Comparison of ENCODE assay signal across 2 cellular contexts in genomic region chr9:36193049-36193448, GRCh38.
TF ChIP-seq lines count a peak whose summit lies in the region.

No MANE protein-coding gene starts in this region.

TF ChIP-seq in HCT116, 20 proteins besides CTCF, POLR2A, EP300 and RAD21:
- TF ChIP-seq ZNF274 (IDR thresholded peaks at IDR 0.05; ENCODE audit: low read depth, low read length) (no peak), EGR1 (IDR thresholded peaks at IDR 0.05; ENCODE audit: low read depth) (no peak)

TF ChIP-seq in GM12878, 131 proteins besides CTCF, POLR2A, EP300 and RAD21:
- TF ChIP-seq CHD4 (IDR thresholded peaks at IDR 0.05) (no peak), GATAD2B (conservative IDR thresholded peaks at IDR 0.05; ENCODE audit: low read depth) (no peak), SIN3A (IDR thresholded peaks at IDR 0.05; ENCODE audit: low read depth, low read length) (no peak), SP1 (IDR thresholded peaks at IDR 0.05; ENCODE audit: low read depth, low read length) (no peak), MYC (IDR thresholded peaks at IDR 0.05; ENCODE audit: insufficient read depth, insufficient read length, insufficient replicate concordance, low read length, severe bottlenecking) (no peak), RB1 (IDR thresholded peaks at IDR 0.05; ENCODE audit: borderline replicate concordance) (no peak)
- TF ChIP-seq, protein P1, sequence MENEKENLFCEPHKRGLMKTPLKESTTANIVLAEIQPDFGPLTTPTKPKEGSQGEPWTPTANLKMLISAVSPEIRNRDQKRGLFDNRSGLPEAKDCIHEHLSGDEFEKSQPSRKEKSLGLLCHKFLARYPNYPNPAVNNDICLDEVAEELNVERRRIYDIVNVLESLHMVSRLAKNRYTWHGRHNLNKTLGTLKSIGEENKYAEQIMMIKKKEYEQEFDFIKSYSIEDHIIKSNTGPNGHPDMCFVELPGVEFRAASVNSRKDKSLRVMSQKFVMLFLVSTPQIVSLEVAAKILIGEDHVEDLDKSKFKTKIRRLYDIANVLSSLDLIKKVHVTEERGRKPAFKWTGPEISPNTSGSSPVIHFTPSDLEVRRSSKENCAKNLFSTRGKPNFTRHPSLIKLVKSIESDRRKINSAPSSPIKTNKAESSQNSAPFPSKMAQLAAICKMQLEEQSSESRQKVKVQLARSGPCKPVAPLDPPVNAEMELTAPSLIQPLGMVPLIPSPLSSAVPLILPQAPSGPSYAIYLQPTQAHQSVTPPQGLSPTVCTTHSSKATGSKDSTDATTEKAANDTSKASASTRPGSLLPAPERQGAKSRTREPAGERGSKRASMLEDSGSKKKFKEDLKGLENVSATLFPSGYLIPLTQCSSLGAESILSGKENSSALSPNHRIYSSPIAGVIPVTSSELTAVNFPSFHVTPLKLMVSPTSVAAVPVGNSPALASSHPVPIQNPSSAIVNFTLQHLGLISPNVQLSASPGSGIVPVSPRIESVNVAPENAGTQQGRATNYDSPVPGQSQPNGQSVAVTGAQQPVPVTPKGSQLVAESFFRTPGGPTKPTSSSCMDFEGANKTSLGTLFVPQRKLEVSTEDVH (IDR thresholded peaks at IDR 0.05; ENCODE audit: low read depth, partially characterized antibody), result no peak
